In genomic region chr7:19117081-19117869, GRCh38 we compare ENCODE assay signal across 8 cellular contexts. TPM values are rescaled to one million over a fixed set of nuclear protein-coding genes. Genes with fewer than 3 reads are reported as not detected.
A peak's percentile ranks its signal among the peaks of the same experiment; 100 is the strongest.
DNase-seq lines count a peak whose midpoint lies in the region; ATAC-seq and TF ChIP-seq lines count a peak whose summit lies in the region.

Gene TWIST1 (minus strand): TSS chr7:19117636. CDS start chr7:19117321, 315 bp downstream.

- peaks cover 5% of the 10 kb centered on the region for H3K4me1 ChIP-seq in rectal smooth muscle tissue (ENCODE audit: control insufficient read depth, insufficient read depth, low read length)

- no peak within 1 kb of the TSS for H3K27ac Mint-ChIP-seq in WTC11
- H3K27ac Mint-ChIP-seq in naive thymus-derived CD8-positive, alpha-beta T cell: no peak within 1 kb of the TSS

- POLR2A ChIA-PET in WTC11 (lab: Charles Lee): interaction anchor here (0.8 to 1.4 kb wide), 2 partner anchors 10 to 251 kb away, joined by 6 to 8 read pairs; no protein-coding TSS in a partner anchor
- POLR2A ChIA-PET in naive thymus-derived CD8-positive, alpha-beta T cell (lab: Charles Lee): no interaction called here

- H3K36me3 ChIP-seq in GM06990 (ENCODE audit: control insufficient read depth, insufficient read depth, low read length) (no peaks in the 10 kb centered on the region), rectal smooth muscle tissue (ENCODE audit: control insufficient read depth, insufficient read depth, low read length) (no peaks in the 10 kb centered on the region)

- H3K27ac ChIP-seq in rectal smooth muscle tissue (ENCODE audit: low read depth, low read length): no peak within 1 kb of the TSS

- no peaks in the 10 kb centered on the region for H3K9me3 Mint-ChIP-seq in WTC11
- H3K9me3 Mint-ChIP-seq in naive thymus-derived CD8-positive, alpha-beta T cell: peaks cover 0 to 13% (median 3%) of the 10 kb centered on the region in 9 donors

- ATAC-seq in HG03432 (IDR thresholded peaks at IDR 0.05; ENCODE audit: unreplicated experiment) (peak; percentile 44), WTC11 (peak; percentile 65), HG03196 (IDR thresholded peaks at IDR 0.05; ENCODE audit: unreplicated experiment) (no peak)
- ATAC-seq in naive thymus-derived CD8-positive, alpha-beta T cell: no peak

- TF ChIP-seq CTCF in GM06990 (IDR thresholded peaks at IDR 0.05; ENCODE audit: insufficient read depth, low read length, poor library complexity, severe bottlenecking) (no peak), WTC11 (IDR thresholded peaks at IDR 0.05) (no peak)

- no peak within 1 kb of the TSS for H3K9ac ChIP-seq in rectal smooth muscle tissue (ENCODE audit: low read length)

- CTCF ChIA-PET in WTC11 (lab: Charles Lee): interaction anchor here (0.7 to 1.2 kb wide), 3 partner anchors 10 to 764 kb away, joined by 3 to 5 read pairs (median 3); no protein-coding TSS in a partner anchor

- H3K36me3 Mint-ChIP-seq in WTC11: no peaks in the 10 kb centered on the region
- H3K36me3 Mint-ChIP-seq in naive thymus-derived CD8-positive, alpha-beta T cell: peaks cover 0 to 4% (median 0%) of the 10 kb centered on the region in 3 donors

- peak within 1 kb of the TSS; percentile 72 for H3K4me3 Mint-ChIP-seq in WTC11
- H3K4me3 Mint-ChIP-seq in naive thymus-derived CD8-positive, alpha-beta T cell: peak within 1 kb of the TSS in 2 of 10 donors; percentile 45 to 58

- no peak for DNase-seq in GM06990 (ENCODE audit: extremely low read depth, insufficient read length)
- peak; percentile 65 for DNase-seq in WTC11 (ENCODE audit: low spot score)
- peak; percentile 83 for DNase-seq in glomerular visceral epithelial cell (ENCODE audit: extremely low spot score)
- DNase-seq in naive thymus-derived CD8-positive, alpha-beta T cell: no peak
- DNase-seq in globus pallidus (ENCODE audit: low spot score): no peak

- H3K27me3 ChIP-seq in GM06990 (replicated peaks; ENCODE audit: control insufficient read depth, insufficient read depth, low read length): no peaks in the 10 kb centered on the region; the same call in none of the 2 replicates
- H3K27me3 ChIP-seq in rectal smooth muscle tissue (ENCODE audit: control insufficient read depth, insufficient read depth, low read length): peaks cover 8% of the 10 kb centered on the region

- peaks cover 94% of the 10 kb centered on the region for H3K27me3 Mint-ChIP-seq in WTC11 (ENCODE audit: low read depth)
- H3K27me3 Mint-ChIP-seq in naive thymus-derived CD8-positive, alpha-beta T cell: peaks cover 24 to 80% (median 54%) of the 10 kb centered on the region in 5 donors

- peaks cover 38% of the 10 kb centered on the region for H3K4me1 Mint-ChIP-seq in WTC11
- peaks cover 0 to 6% (median 2%) of the 10 kb centered on the region in 4 donors for H3K4me1 Mint-ChIP-seq in naive thymus-derived CD8-positive, alpha-beta T cell

- H3K4me3 ChIP-seq in GM06990 (replicated peaks; ENCODE audit: low read depth, low read length): peak within 1 kb of the TSS; percentile 36
- H3K4me3 ChIP-seq in rectal smooth muscle tissue (ENCODE audit: low read length): peak within 1 kb of the TSS; percentile 77

TF ChIP-seq in WTC11, 78 proteins besides CTCF, POLR2A, EP300 and RAD21:
- 0 out of 2 replicates have a peak, but pooled peaks have one; percentile 27 for TF ChIP-seq E2F5 (CRISPR knock-in tag; IDR thresholded peaks at IDR 0.05)
- TF ChIP-seq ZNF317 (CRISPR knock-in tag; IDR thresholded peaks at IDR 0.05; ENCODE audit: borderline replicate concordance, low read depth): no peak
- no peak for TF ChIP-seq OVOL2 (CRISPR knock-in tag; IDR thresholded peaks at IDR 0.05; ENCODE audit: borderline replicate concordance)

RNA-seq across cellular contexts. Expression of gene TWIST1, which starts in this region (rescaled TPM):
- total RNA-seq in WTC11 (2021): 0.23 to 0.37 TPM in 2 of 3 replicates, not detected in the other
- not detected for total RNA-seq in naive thymus-derived CD8-positive, alpha-beta T cell
- not detected for polyA plus RNA-seq in naive thymus-derived CD8-positive, alpha-beta T cell

Comparison
In these comparisons a context has a peak if more than half of its experiments do, and no peak if none do; other contexts are left out.
1. Peak in DNase-seq and ATAC-seq in WTC11; RNA of the gene not detected or under 1 TPM.